In the genomic region with DNA sequence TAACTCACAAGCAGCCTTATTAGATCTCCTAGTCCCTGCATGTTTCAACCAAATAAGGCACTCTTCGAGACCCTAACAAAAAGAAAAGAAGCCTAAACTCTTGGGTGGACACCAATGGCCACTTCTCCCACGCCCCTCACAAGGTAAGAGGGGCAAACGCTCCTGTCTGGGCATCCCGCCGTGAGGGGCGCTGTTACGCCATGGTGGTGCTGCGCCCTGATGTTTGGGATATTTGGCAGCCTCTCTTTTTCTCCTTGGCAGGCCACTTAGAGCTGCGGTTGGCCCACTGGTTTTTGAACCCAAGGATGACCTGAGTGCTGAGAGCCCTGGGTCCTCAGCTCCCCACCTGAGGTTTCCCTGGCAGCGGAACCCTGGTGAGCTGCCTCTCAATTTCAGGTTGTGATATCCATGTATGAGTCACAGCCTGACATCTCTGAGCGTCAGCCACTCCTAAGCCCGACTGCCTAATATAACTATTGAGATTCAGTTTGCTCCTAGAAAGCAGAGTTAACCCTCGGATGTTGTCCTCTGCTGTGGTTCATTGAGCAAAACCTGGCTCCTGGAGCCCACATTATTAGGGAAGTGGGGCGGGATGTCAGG, we compare ENCODE assay signal across 1 cellular context.
TF ChIP-seq lines count a peak whose summit lies in the region.

No MANE protein-coding gene starts in this region.

TF ChIP-seq in H1, 55 proteins besides CTCF, POLR2A, EP300 and RAD21 (continued from another document):
- TF ChIP-seq POU5F1 (IDR thresholded peaks at IDR 0.05; ENCODE audit: low read depth, low read length) = no peak
- no peak for TF ChIP-seq TCF12 (IDR thresholded peaks at IDR 0.05; ENCODE audit: low read depth, low read length)
- TF ChIP-seq, protein P1, sequence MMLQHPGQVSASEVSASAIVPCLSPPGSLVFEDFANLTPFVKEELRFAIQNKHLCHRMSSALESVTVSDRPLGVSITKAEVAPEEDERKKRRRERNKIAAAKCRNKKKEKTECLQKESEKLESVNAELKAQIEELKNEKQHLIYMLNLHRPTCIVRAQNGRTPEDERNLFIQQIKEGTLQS (IDR thresholded peaks at IDR 0.05; ENCODE audit: insufficient read depth, low read depth, low read length) = no peak
- no peak for TF ChIP-seq RXRA (IDR thresholded peaks at IDR 0.05; ENCODE audit: insufficient read depth, low read depth, low read length)
- TF ChIP-seq POLR2AphosphoS5 (IDR thresholded peaks at IDR 0.05; ENCODE audit: low read depth, low read length) = no peak
- no peak for TF ChIP-seq BCL11A (IDR thresholded peaks at IDR 0.05; ENCODE audit: low read depth in 2 of 2, low read length in 2 of 2)
